In genomic region chr15:96264801-96265515, GRCh38 we compare ENCODE assay signal across 10 cellular contexts.
A peak's percentile ranks its signal among the peaks of the same experiment; 100 is the strongest.
DNase-seq lines count a peak whose midpoint lies in the region; ATAC-seq and TF ChIP-seq lines count a peak whose summit lies in the region.
"Had no signal": no experiment of that assay in that cellular context is flagged by ENCODE, and none has a peak within 500 bp of the region (broad histone marks: within the 10 kb centered on the region; RNA-seq: fewer than 3 reads in every experiment).

No MANE protein-coding gene starts in this region.

- TF ChIP-seq CTCF in WTC11 (IDR thresholded peaks at IDR 0.05), result no peak
- no peak for TF ChIP-seq CTCF in upper lobe of right lung (IDR thresholded peaks at IDR 0.05)
- no peak for TF ChIP-seq CTCF in esophagus squamous epithelium (IDR thresholded peaks at IDR 0.05)

- peaks cover 42% of the 10 kb centered on the region for H3K4me1 Mint-ChIP-seq in WTC11

- H3K4me1 ChIP-seq in HUES48 (ENCODE audit: control insufficient read depth, insufficient read depth, low read length) (peaks cover 17% of the 10 kb centered on the region), upper lobe of right lung (peaks cover 16% of the 10 kb centered on the region), esophagus squamous epithelium (peaks cover 0 to 18% (median 0%) of the 10 kb centered on the region in 3 donors)

- H3K4me3 ChIP-seq in HUES48 (ENCODE audit: low read depth, low read length), result no peak overlapping the region
- no peak overlapping the region for H3K4me3 ChIP-seq in upper lobe of right lung
- H3K4me3 ChIP-seq in esophagus squamous epithelium, result no peak overlapping the region

- 62 to 66% methylated on average over 8 of the region's 8 CpGs for WGBS in esophagus squamous epithelium, 2 donors

- H3K36me3 ChIP-seq in HUES48 (ENCODE audit: control insufficient read depth, insufficient read depth, low read length) (no peaks in the 10 kb centered on the region), upper lobe of right lung (no peaks in the 10 kb centered on the region), esophagus squamous epithelium (no peaks in the 10 kb centered on the region)

- H3K9ac ChIP-seq in HUES48 (ENCODE audit: low read depth, low read length), result no peak overlapping the region

- DNase-seq in WTC11 (ENCODE audit: low spot score), result no peak
- peak; percentile 30 for DNase-seq in left kidney (ENCODE audit: low read depth, low spot score)
- no peak for DNase-seq in upper lobe of right lung
- no peak for DNase-seq in esophagus squamous epithelium (lab: John Stamatoyannopoulos, UW)
- DNase-seq in Ammon's horn (ENCODE audit: low spot score), result no peak
- DNase-seq in cerebellar nuclear complex (lab: John Stamatoyannopoulos, UW), result no peak
- DNase-seq: activated CD8-positive, alpha-beta memory T cell treated with anti-CD3 and anti-CD28 coated beads, Interleukin-2, amount 50 U/mL, for 4 hours; MV-4-11; NCI-H82 had no signal

- peak overlapping the region; percentile 29 for H3K27ac ChIP-seq in HUES48 (ENCODE audit: low read depth, low read length)
- H3K27ac ChIP-seq in upper lobe of right lung, result peak overlapping the region; percentile 39
- H3K27ac ChIP-seq in esophagus squamous epithelium, result no peak overlapping the region

- POLR2A ChIA-PET in WTC11 (lab: Charles Lee), result no interaction called here

- no peaks in the 10 kb centered on the region; the same call in 1 of the 2 replicates for H3K27me3 Mint-ChIP-seq in WTC11 (ENCODE audit: low read depth)

- CTCF ChIA-PET in WTC11 (lab: Charles Lee), result no interaction called here

- ATAC-seq in WTC11, result no peak
- peak; percentile 59 for ATAC-seq in upper lobe of right lung

- no peaks in the 10 kb centered on the region for H3K27me3 ChIP-seq in HUES48 (ENCODE audit: control insufficient read depth, insufficient read depth, low read length)
- no peaks in the 10 kb centered on the region for H3K27me3 ChIP-seq in upper lobe of right lung
- H3K27me3 ChIP-seq in esophagus squamous epithelium, result no peaks in the 10 kb centered on the region

- TF ChIP-seq POLR2A in esophagus squamous epithelium (IDR thresholded peaks at IDR 0.05), result no peak

- H3K9me3 Mint-ChIP-seq in WTC11, result no peaks in the 10 kb centered on the region

- no peaks in the 10 kb centered on the region for H3K9me3 ChIP-seq in HUES48 (ENCODE audit: control insufficient read depth, insufficient read depth, low read length)
- H3K9me3 ChIP-seq in upper lobe of right lung, result no peaks in the 10 kb centered on the region
- no peaks in the 10 kb centered on the region for H3K9me3 ChIP-seq in esophagus squamous epithelium

- H3K4me3 Mint-ChIP-seq in WTC11, result no peak overlapping the region

- no peak overlapping the region for H3K27ac Mint-ChIP-seq in WTC11

- H3K36me3 Mint-ChIP-seq in WTC11, result no peaks in the 10 kb centered on the region

- intact Hi-C loops in upper lobe of right lung (cut with DNase I) (no loop called here), esophagus squamous epithelium (cut with DNase I) (no loop called here)

TF ChIP-seq in WTC11, 78 proteins besides CTCF, POLR2A, EP300 and RAD21:
- TF ChIP-seq HMGA2 (CRISPR knock-in tag; IDR thresholded peaks at IDR 0.05), result no peak
- TF ChIP-seq GABPB1 (CRISPR knock-in tag; IDR thresholded peaks at IDR 0.05), result 0 out of 2 replicates have a peak, but pooled peaks have one; percentile 21

Comparison
In these comparisons a context has a peak if more than half of its experiments do, and no peak if none do; other contexts are left out.
1. H3K27ac ChIP-seq: peak in HUES48 (single experiment) and upper lobe of right lung (single experiment); none in esophagus squamous epithelium (0 of 4).